Comparison of ENCODE assay signal across 8 cellular contexts in genomic region chr17:28871056-28871579, GRCh38. TPM values are rescaled to one million over a fixed set of nuclear protein-coding genes. Genes with fewer than 3 reads are reported as not detected.
DNase-seq lines count a peak whose midpoint lies in the region; ATAC-seq, FAIRE-seq and TF ChIP-seq lines count a peak whose summit lies in the region.

No MANE protein-coding gene starts in this region.

- H3K4me3 Mint-ChIP-seq in activated CD8-positive, alpha-beta memory T cell treated with anti-CD3 and anti-CD28 coated beads, Interleukin-2, amount 10 ng/mL, durations not matched to agents 7 days and 5 days: no peak overlapping the region

- H4K20me1 ChIP-seq in PC-3 (ENCODE audit: low read length): no peaks in the 10 kb centered on the region

- POLR2A ChIA-PET in PC-3 (lab: Charles Lee; ENCODE audit: unreplicated experiment): no interaction called here

- DNase-seq in GM19239 (ENCODE audit: insufficient read length, low spot score) (peak; percentile 86), PC-3 (no peak), 8988T (no peak), C1 segment of cervical spinal cord (lab: John Stamatoyannopoulos, UW) (no peak), NCI-H2081 treated with DMSO at 0.1 percent for 48 hours (lab: John Stamatoyannopoulos, UW) (no peak)
- DNase-seq in activated CD8-positive, alpha-beta memory T cell treated with anti-CD3 and anti-CD28 coated beads, Interleukin-2, amount 10 ng/mL, durations not matched to agents 7 days and 5 days: peak; percentile 86
- DNase-seq in stimulated activated CD4-positive, alpha-beta T cell treated with anti-CD3 and anti-CD28 coated beads, Interleukin-1b, Interleukin-23, amount 100 ng/mL, for 48 hours: peak; percentile 56

- H3F3A ChIP-seq in PC-3 (ENCODE audit: low read length, unreplicated experiment): no peaks in the 10 kb centered on the region

- peak overlapping the region; percentile 93 for H3K27ac Mint-ChIP-seq in activated CD8-positive, alpha-beta memory T cell treated with anti-CD3 and anti-CD28 coated beads, Interleukin-2, amount 10 ng/mL, durations not matched to agents 7 days and 5 days

- no peaks in the 10 kb centered on the region for H3K9me2 ChIP-seq in PC-3 (replicated peaks; ENCODE audit: low read length)

- no peaks in the 10 kb centered on the region for H3K27me3 ChIP-seq in PC-3 (ENCODE audit: low read length)

- peaks cover 24% of the 10 kb centered on the region for H3K4me1 Mint-ChIP-seq in activated CD8-positive, alpha-beta memory T cell treated with anti-CD3 and anti-CD28 coated beads, Interleukin-2, amount 10 ng/mL, durations not matched to agents 7 days and 5 days

- FAIRE-seq in GM19239 (lab: Jason Lieb, UNC): peak; percentile 100

- H3K36me3 ChIP-seq in PC-3 (ENCODE audit: low read depth, low read length): no peaks in the 10 kb centered on the region

- H2AFZ ChIP-seq in PC-3 (ENCODE audit: low read length): no peak overlapping the region

- CTCF ChIA-PET in activated CD8-positive, alpha-beta memory T cell treated with anti-CD3 and anti-CD28 coated beads, Interleukin-2, amount 10 ng/mL, durations not matched to agents 7 days and 5 days (lab: Charles Lee): interaction anchor here (0.8 to 2.6 kb wide), 15 partner anchors 14 to 149 kb away, joined by 3 to 12 read pairs (median 3); partner anchors contain the start of genes FAM222B, FLOT2 and TLCD1
- CTCF ChIA-PET in PC-3 (lab: Charles Lee): interaction anchor here (0.5 kb wide), 1 partner anchor 311 kb away, joined by 3 read pairs; no protein-coding TSS in a partner anchor

- intact Hi-C loops in PC-3 (cut with micrococcal nuclease): no loop called here

- H3K4me2 ChIP-seq in PC-3 (ENCODE audit: low read length): no peak overlapping the region

- H3K9ac ChIP-seq in PC-3 (ENCODE audit: low read length): no peak overlapping the region

- peaks cover 1% of the 10 kb centered on the region for H3K36me3 Mint-ChIP-seq in activated CD8-positive, alpha-beta memory T cell treated with anti-CD3 and anti-CD28 coated beads, Interleukin-2, amount 10 ng/mL, durations not matched to agents 7 days and 5 days

- H3K9me3 Mint-ChIP-seq in activated CD8-positive, alpha-beta memory T cell treated with anti-CD3 and anti-CD28 coated beads, Interleukin-2, amount 10 ng/mL, durations not matched to agents 7 days and 5 days (ENCODE audit: low read depth): no peaks in the 10 kb centered on the region

- H3K79me2 ChIP-seq in PC-3 (ENCODE audit: low read length): no peaks in the 10 kb centered on the region

- H3K27me3 Mint-ChIP-seq in activated CD8-positive, alpha-beta memory T cell treated with anti-CD3 and anti-CD28 coated beads, Interleukin-2, amount 10 ng/mL, durations not matched to agents 7 days and 5 days: no peaks in the 10 kb centered on the region

- no peak overlapping the region for H3K27ac ChIP-seq in PC-3 (ENCODE audit: low read length)

- ATAC-seq in HG03064 (IDR thresholded peaks at IDR 0.05; ENCODE audit: low read depth, unreplicated experiment): peak; percentile 86
- peak; percentile 99 for ATAC-seq in activated CD8-positive, alpha-beta memory T cell treated with anti-CD3 and anti-CD28 coated beads, Interleukin-2, amount 10 ng/mL, durations not matched to agents 7 days and 5 days
- no peak for ATAC-seq in PC-3

- H3K4me1 ChIP-seq in PC-3 (ENCODE audit: insufficient read depth, low read length): peaks cover 7% of the 10 kb centered on the region; the same call in 1 of the 2 replicates

- no peak overlapping the region for H3K4me3 ChIP-seq in PC-3 (ENCODE audit: low read length)

- H3K9me3 ChIP-seq in PC-3 (ENCODE audit: low read length): no peaks in the 10 kb centered on the region

- BruUV-seq in PC-3 (replicated peaks; lab: Mats Ljungman, UMichigan): no TSS peak

- no peak for TF ChIP-seq CTCF in PC-3 (conservative IDR thresholded peaks at IDR 0.05; ENCODE audit: low read depth, low read length)

RNA-seq across cellular contexts. Expression of gene ERAL1, which starts 16.3 kb away (rescaled TPM):
- 10 to 100 TPM; 46.1 to 50.6 TPM for total RNA-seq in activated CD8-positive, alpha-beta memory T cell treated with anti-CD3 and anti-CD28 coated beads, Interleukin-2, amount 10 ng/mL, durations not matched to agents 7 days and 5 days
- total RNA-seq in PC-3 (2014; rRNA removed): 25.8 and 30.5 TPM in 2 replicates

RNA-seq across cellular contexts. Expression of gene FLOT2, which starts 26.4 kb away (rescaled TPM):
- 100 to 1,000 TPM; 143 to 191 TPM for total RNA-seq in activated CD8-positive, alpha-beta memory T cell treated with anti-CD3 and anti-CD28 coated beads, Interleukin-2, amount 10 ng/mL, durations not matched to agents 7 days and 5 days
- total RNA-seq in PC-3 (2014; rRNA removed): 23.1 and 34.7 TPM in 2 replicates

RNA-seq across cellular contexts. Expression of gene FAM222B, which starts 28.5 kb away (rescaled TPM):
- 10 to 100 TPM; 14.5 to 19.6 TPM for total RNA-seq in activated CD8-positive, alpha-beta memory T cell treated with anti-CD3 and anti-CD28 coated beads, Interleukin-2, amount 10 ng/mL, durations not matched to agents 7 days and 5 days
- 4.8 and 6.5 TPM in 2 replicates for total RNA-seq in PC-3 (2014; rRNA removed)

RNA-seq across cellular contexts. Expression of gene DHRS13, which starts 31.8 kb away (rescaled TPM):
- total RNA-seq in activated CD8-positive, alpha-beta memory T cell treated with anti-CD3 and anti-CD28 coated beads, Interleukin-2, amount 10 ng/mL, durations not matched to agents 7 days and 5 days: 10 to 100 TPM; 23.1 to 25.9 TPM
- total RNA-seq in PC-3 (2014; rRNA removed): 4.9 and 5.1 TPM in 2 replicates

Comparison
In these comparisons a context has a peak if more than half of its experiments do, and no peak if none do; other contexts are left out.
1. DNase-seq: peak in GM19239 (single experiment), activated CD8-positive, alpha-beta memory T cell treated with anti-CD3 and anti-CD28 coated beads, Interleukin-2, amount 10 ng/mL, durations not matched to agents 7 days and 5 days (single experiment) and stimulated activated CD4-positive, alpha-beta T cell treated with anti-CD3 and anti-CD28 coated beads, Interleukin-1b, Interleukin-23, amount 100 ng/mL, for 48 hours (single experiment); none in PC-3 (single experiment), 8988T (single experiment), C1 segment of cervical spinal cord (0 of 14) and NCI-H2081 treated with DMSO at 0.1 percent for 48 hours (single experiment).